Comparison of ENCODE assay signal across 1 cellular context in the genomic region with DNA sequence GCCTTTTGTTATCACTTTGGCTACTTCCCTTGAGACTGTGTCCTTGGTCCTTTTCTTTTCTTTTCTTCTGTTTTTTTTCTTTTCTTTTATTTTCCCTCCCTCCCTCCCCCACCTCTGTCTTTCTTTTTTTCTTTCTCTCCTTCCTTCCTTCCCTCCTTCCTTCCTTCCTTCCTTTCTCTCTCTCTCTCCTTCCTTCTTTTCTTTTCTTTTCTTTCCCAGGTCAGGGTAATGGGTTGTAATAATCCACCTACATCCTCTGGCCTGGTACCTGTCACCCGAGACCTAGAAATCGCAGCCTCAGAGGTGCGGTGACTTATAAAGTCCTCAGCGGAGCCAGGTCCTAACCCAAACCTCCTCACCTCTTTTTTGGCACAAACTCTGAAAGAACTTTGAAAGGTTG.
TF ChIP-seq lines count a peak whose summit lies in the region.

No MANE protein-coding gene starts in this region.

TF ChIP-seq in GM23338, 12 proteins besides CTCF, POLR2A, EP300 and RAD21:
- TF ChIP-seq, protein P1, sequence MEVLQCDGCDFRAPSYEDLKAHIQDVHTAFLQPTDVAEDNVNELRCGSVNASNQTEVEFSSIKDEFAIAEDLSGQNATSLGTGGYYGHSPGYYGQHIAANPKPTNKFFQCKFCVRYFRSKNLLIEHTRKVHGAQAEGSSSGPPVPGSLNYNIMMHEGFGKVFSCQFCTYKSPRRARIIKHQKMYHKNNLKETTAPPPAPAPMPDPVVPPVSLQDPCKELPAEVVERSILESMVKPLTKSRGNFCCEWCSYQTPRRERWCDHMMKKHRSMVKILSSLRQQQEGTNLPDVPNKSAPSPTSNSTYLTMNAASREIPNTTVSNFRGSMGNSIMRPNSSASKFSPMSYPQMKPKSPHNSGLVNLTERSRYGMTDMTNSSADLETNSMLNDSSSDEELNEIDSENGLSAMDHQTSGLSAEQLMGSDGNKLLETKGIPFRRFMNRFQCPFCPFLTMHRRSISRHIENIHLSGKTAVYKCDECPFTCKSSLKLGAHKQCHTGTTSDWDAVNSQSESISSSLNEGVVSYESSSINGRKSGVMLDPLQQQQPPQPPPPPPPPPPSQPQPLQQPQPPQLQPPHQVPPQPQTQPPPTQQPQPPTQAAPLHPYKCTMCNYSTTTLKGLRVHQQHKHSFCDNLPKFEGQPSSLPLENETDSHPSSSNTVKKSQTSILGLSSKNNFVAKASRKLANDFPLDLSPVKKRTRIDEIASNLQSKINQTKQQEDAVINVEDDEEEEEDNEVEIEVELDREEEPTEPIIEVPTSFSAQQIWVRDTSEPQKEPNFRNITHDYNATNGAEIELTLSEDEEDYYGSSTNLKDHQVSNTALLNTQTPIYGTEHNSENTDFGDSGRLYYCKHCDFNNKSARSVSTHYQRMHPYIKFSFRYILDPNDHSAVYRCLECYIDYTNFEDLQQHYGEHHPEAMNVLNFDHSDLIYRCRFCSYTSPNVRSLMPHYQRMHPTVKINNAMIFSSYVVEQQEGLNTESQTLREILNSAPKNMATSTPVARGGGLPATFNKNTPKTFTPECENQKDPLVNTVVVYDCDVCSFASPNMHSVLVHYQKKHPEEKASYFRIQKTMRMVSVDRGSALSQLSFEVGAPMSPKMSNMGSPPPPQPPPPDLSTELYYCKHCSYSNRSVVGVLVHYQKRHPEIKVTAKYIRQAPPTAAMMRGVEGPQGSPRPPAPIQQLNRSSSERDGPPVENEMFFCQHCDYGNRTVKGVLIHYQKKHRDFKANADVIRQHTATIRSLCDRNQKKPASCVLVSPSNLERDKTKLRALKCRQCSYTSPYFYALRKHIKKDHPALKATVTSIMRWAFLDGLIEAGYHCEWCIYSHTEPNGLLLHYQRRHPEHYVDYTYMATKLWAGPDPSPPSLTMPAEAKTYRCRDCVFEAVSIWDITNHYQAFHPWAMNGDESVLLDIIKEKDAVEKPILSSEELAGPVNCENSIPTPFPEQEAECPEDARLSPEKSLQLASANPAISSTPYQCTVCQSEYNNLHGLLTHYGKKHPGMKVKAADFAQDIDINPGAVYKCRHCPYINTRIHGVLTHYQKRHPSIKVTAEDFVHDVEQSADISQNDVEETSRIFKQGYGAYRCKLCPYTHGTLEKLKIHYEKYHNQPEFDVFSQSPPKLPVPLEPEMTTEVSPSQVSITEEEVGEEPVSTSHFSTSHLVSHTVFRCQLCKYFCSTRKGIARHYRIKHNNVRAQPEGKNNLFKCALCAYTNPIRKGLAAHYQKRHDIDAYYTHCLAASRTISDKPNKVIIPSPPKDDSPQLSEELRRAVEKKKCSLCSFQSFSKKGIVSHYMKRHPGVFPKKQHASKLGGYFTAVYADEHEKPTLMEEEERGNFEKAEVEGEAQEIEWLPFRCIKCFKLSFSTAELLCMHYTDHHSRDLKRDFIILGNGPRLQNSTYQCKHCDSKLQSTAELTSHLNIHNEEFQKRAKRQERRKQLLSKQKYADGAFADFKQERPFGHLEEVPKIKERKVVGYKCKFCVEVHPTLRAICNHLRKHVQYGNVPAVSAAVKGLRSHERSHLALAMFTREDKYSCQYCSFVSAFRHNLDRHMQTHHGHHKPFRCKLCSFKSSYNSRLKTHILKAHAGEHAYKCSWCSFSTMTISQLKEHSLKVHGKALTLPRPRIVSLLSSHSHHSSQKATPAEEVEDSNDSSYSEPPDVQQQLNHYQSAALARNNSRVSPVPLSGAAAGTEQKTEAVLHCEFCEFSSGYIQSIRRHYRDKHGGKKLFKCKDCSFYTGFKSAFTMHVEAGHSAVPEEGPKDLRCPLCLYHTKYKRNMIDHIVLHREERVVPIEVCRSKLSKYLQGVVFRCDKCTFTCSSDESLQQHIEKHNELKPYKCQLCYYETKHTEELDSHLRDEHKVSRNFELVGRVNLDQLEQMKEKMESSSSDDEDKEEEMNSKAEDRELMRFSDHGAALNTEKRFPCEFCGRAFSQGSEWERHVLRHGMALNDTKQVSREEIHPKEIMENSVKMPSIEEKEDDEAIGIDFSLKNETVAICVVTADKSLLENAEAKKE (CRISPR knock-in tag; IDR thresholded peaks at IDR 0.05): no peak
- TF ChIP-seq STAT1 (IDR thresholded peaks at IDR 0.05; ENCODE audit: unreplicated experiment): no peak
- TF ChIP-seq CREB1 (CRISPR knock-in tag; IDR thresholded peaks at IDR 0.05; ENCODE audit: low read depth): no peak
- TF ChIP-seq, protein P2, sequence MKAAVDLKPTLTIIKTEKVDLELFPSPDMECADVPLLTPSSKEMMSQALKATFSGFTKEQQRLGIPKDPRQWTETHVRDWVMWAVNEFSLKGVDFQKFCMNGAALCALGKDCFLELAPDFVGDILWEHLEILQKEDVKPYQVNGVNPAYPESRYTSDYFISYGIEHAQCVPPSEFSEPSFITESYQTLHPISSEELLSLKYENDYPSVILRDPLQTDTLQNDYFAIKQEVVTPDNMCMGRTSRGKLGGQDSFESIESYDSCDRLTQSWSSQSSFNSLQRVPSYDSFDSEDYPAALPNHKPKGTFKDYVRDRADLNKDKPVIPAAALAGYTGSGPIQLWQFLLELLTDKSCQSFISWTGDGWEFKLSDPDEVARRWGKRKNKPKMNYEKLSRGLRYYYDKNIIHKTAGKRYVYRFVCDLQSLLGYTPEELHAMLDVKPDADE (IDR thresholded peaks at IDR 0.05): no peak
- TF ChIP-seq EZH2phosphoT487 (IDR thresholded peaks at IDR 0.05; ENCODE audit: unreplicated experiment): no peak
- no peak for TF ChIP-seq NANOG (IDR thresholded peaks at IDR 0.05; ENCODE audit: borderline replicate concordance)
- TF ChIP-seq ZNF331 (CRISPR knock-in tag; IDR thresholded peaks at IDR 0.05; ENCODE audit: low read depth): no peak
- TF ChIP-seq ZNF114 (CRISPR knock-in tag; IDR thresholded peaks at IDR 0.05): no peak
- TF ChIP-seq, protein P3, sequence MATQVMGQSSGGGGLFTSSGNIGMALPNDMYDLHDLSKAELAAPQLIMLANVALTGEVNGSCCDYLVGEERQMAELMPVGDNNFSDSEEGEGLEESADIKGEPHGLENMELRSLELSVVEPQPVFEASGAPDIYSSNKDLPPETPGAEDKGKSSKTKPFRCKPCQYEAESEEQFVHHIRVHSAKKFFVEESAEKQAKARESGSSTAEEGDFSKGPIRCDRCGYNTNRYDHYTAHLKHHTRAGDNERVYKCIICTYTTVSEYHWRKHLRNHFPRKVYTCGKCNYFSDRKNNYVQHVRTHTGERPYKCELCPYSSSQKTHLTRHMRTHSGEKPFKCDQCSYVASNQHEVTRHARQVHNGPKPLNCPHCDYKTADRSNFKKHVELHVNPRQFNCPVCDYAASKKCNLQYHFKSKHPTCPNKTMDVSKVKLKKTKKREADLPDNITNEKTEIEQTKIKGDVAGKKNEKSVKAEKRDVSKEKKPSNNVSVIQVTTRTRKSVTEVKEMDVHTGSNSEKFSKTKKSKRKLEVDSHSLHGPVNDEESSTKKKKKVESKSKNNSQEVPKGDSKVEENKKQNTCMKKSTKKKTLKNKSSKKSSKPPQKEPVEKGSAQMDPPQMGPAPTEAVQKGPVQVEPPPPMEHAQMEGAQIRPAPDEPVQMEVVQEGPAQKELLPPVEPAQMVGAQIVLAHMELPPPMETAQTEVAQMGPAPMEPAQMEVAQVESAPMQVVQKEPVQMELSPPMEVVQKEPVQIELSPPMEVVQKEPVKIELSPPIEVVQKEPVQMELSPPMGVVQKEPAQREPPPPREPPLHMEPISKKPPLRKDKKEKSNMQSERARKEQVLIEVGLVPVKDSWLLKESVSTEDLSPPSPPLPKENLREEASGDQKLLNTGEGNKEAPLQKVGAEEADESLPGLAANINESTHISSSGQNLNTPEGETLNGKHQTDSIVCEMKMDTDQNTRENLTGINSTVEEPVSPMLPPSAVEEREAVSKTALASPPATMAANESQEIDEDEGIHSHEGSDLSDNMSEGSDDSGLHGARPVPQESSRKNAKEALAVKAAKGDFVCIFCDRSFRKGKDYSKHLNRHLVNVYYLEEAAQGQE (IDR thresholded peaks at IDR 0.05; ENCODE audit: unreplicated experiment): no peak
- no peak for TF ChIP-seq EZH2 (IDR thresholded peaks at IDR 0.05; ENCODE audit: low read depth, unreplicated experiment)
- no peak for TF ChIP-seq JUNB (IDR thresholded peaks at IDR 0.05; ENCODE audit: unreplicated experiment)
- TF ChIP-seq POLR2AphosphoS5 (IDR thresholded peaks at IDR 0.05; ENCODE audit: low read depth): no peak
